20 cellular contexts compared by ENCODE assay signal in genomic region chr18:67518566-67518965, GRCh38.
"Had no signal": no experiment of that assay in that cellular context is flagged by ENCODE, and none has a peak within 500 bp of the region (broad histone marks: within the 10 kb centered on the region; RNA-seq: fewer than 3 reads in every experiment).

No MANE protein-coding gene starts in this region.

- H3K4me3 ChIP-seq: breast epithelium, lower lobe of right lung, neural progenitor cell, ovary, stomach, thyroid gland had no signal

- H3K27me3 ChIP-seq: breast epithelium, neural progenitor cell, ovary, stomach, thyroid gland had no signal

- H3K27ac Mint-ChIP-seq: activated CD4-positive, alpha-beta memory T cell treated with anti-CD3 and anti-CD28 coated beads, Interleukin-2, amount 10 ng/mL, durations not matched to agents 7 days and 5 days; activated naive CD4-positive, alpha-beta T cell treated with anti-CD3 and anti-CD28 coated beads, Interleukin-2, amount 50 U/mL, for 72 hours had no signal

- H3K9ac ChIP-seq: neural progenitor cell had no signal

- H3K36me3 ChIP-seq: breast epithelium, lower lobe of right lung, neural progenitor cell, ovary, stomach, thyroid gland had no signal

- H3K9me3 Mint-ChIP-seq: activated CD4-positive, alpha-beta memory T cell treated with anti-CD3 and anti-CD28 coated beads, Interleukin-2, amount 10 ng/mL, durations not matched to agents 7 days and 5 days; activated naive CD4-positive, alpha-beta T cell treated with anti-CD3 and anti-CD28 coated beads, Interleukin-2, amount 50 U/mL, for 72 hours; activated T-cell treated with anti-CD3 and anti-CD28 coated beads, Interleukin-2, amount 50 U/mL, for 4 hours; neural progenitor cell had no signal

- H3K9me3 ChIP-seq: breast epithelium, lower lobe of right lung, ovary, stomach, thyroid gland had no signal

- H3K4me2 ChIP-seq: neural progenitor cell had no signal

- H3K4me3 Mint-ChIP-seq: activated CD4-positive, alpha-beta memory T cell treated with anti-CD3 and anti-CD28 coated beads, Interleukin-2, amount 10 ng/mL, durations not matched to agents 7 days and 5 days had no signal

- DNase-seq: activated CD4-positive, alpha-beta memory T cell treated with anti-CD3 and anti-CD28 coated beads, Interleukin-2, amount 10 ng/mL, durations not matched to agents 7 days and 5 days; activated effector memory CD4-positive, alpha-beta T cell treated with Interleukin-2 at 50 U/mL for 16 hours; activated T-cell treated with anti-CD3 and anti-CD28 coated beads, Interleukin-2, amount 50 U/mL, for 4 hours; amygdala; cerebellar nuclear complex; effector memory CD4-positive, alpha-beta T cell; head of caudate nucleus; left cardiac atrium; lower lobe of right lung; ovary; stimulated activated CD4-positive, alpha-beta T cell treated with anti-CD3 and anti-CD28 coated beads, Interleukin-1b, Interleukin-23, amount 100 ng/mL, for 48 hours; stomach; T-helper 1 cell; T1000; thyroid gland had no signal

- H3K27ac ChIP-seq: lower lobe of right lung, neural progenitor cell, thyroid gland had no signal

- H2AFZ ChIP-seq: neural progenitor cell had no signal

- H3K36me3 Mint-ChIP-seq: activated naive CD4-positive, alpha-beta T cell treated with anti-CD3 and anti-CD28 coated beads, Interleukin-2, amount 50 U/mL, for 72 hours had no signal

- ATAC-seq: activated naive CD4-positive, alpha-beta T cell treated with anti-CD3 and anti-CD28 coated beads, Interleukin-2, amount 50 U/mL, for 72 hours; activated T-cell treated with anti-CD3 and anti-CD28 coated beads, Interleukin-2, amount 50 U/mL, for 4 hours; left cardiac atrium; lower lobe of right lung; sciatic nerve; SK-N-SH treated with all-trans-retinoic acid at 6 μM for 48 hours had no signal
